Comparison of ENCODE assay signal across 27 cellular contexts in the genomic region with DNA sequence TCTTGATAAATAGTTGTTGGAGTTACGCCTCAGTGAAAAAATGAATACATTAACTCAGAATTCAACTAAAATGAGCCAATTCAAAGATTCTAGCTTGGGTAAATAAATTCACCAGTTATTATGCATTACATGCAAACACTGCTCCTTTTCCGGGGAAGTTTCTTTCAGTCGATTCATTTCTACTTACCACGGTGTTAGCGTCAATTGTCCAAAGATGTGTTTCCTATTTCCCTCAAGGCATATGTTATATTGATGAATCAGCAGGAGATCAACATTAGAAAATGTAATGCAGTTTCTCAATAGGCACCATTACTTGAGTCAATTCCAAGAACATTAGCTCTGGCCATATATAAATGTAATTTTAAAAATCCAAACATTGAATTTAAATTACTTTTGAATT.
"Had no signal": no experiment of that assay in that cellular context is flagged by ENCODE, and none has a peak within 500 bp of the region (broad histone marks: within the 10 kb centered on the region; RNA-seq: fewer than 3 reads in every experiment).

No MANE protein-coding gene starts in this region.

- H3K9me3 Mint-ChIP-seq: nephron progenitor cell; neural crest cell; stimulated activated naive B cell treated with anti-CD40 and anti-IgM and Interleukin-4, amounts not matched to agents 10 μg/mL and 1 μg/mL and 100 μg/mL, for 72 hours had no signal

- H3K36me3 ChIP-seq: neutrophil, pancreas, right lobe of liver, sigmoid colon, stomach, thoracic aorta, thyroid gland, tibial nerve, upper lobe of left lung, vagina had no signal

- H3K4me1 Mint-ChIP-seq: stimulated activated effector memory CD8-positive, alpha-beta T cell treated with anti-CD3 and anti-CD28 coated beads, Interleukin-12 subunit alpha, Interleukin-12 subunit beta, amount 100 ng/mL, for 72 hours; stimulated activated naive B cell treated with anti-CD40 and anti-IgM and Interleukin-4, amounts not matched to agents 10 μg/mL and 1 μg/mL and 100 μg/mL, for 72 hours had no signal

- H3K4me3 Mint-ChIP-seq: natural killer cell treated with Interleukin-12 subunit alpha and Interleukin-12 subunit beta and Interleukin-15 and Interleukin-18, amount 100 ng/mL, for 72 hours; nephron progenitor cell; neural crest cell; stimulated activated effector memory CD8-positive, alpha-beta T cell treated with anti-CD3 and anti-CD28 coated beads, Interleukin-12 subunit alpha, Interleukin-12 subunit beta, amount 100 ng/mL, for 72 hours; stimulated activated naive B cell treated with anti-CD40 and anti-IgM and Interleukin-4, amounts not matched to agents 10 μg/mL and 1 μg/mL and 100 μg/mL, for 72 hours; stimulated activated naive CD8-positive, alpha-beta T cell treated with anti-CD3 and anti-CD28 coated beads, Interleukin-15, Interleukin-2, amounts not matched to agents 100 ng/mL and 50 ng/mL, for 24 hours had no signal

- DNase-seq: nephron progenitor cell; nucleus accumbens; pancreas; psoas muscle; right cardiac atrium; right lobe of liver; sigmoid colon; small intestine; stimulated activated CD4-positive, alpha-beta T cell treated with anti-CD3 and anti-CD28 coated beads, Interleukin-15, amount 100 ng/mL, for 24 hours; stimulated activated CD4-positive, alpha-beta T cell treated with anti-CD3 and anti-CD28 coated beads, Interleukin-2, amount 100 ng/mL, for 24 hours; stimulated activated CD4-positive, alpha-beta T cell treated with anti-CD3 and anti-CD28 coated beads, Interleukin-2, amount 100 ng/mL, for 48 hours; stimulated activated CD4-positive, alpha-beta T cell treated with anti-CD3 and anti-CD28 coated beads, Interleukin-4, amount 100 ng/mL, for 24 hours; stimulated activated naive B cell treated with anti-CD40 and anti-IgM and Interleukin-4, amounts not matched to agents 10 μg/mL and 1 μg/mL and 100 μg/mL, for 72 hours; stimulated activated naive CD4-positive, alpha-beta T cell treated with Interleukin-2 at 50 U/mL for 16 hours; stomach; thyroid gland; trophoblast cell; upper lobe of left lung had no signal

- H3K9me3 ChIP-seq: neutrophil, pancreas, psoas muscle, right lobe of liver, sigmoid colon, stomach, thoracic aorta, thyroid gland, tibial nerve, upper lobe of left lung, vagina had no signal

- H3K27me3 Mint-ChIP-seq: natural killer cell treated with Interleukin-12 subunit alpha and Interleukin-12 subunit beta and Interleukin-15 and Interleukin-18, amount 100 ng/mL, for 72 hours; progenitor cell of endocrine pancreas; stimulated activated naive B cell treated with anti-CD40 and anti-IgM and Interleukin-4, amounts not matched to agents 10 μg/mL and 1 μg/mL and 100 μg/mL, for 72 hours; stimulated activated naive CD8-positive, alpha-beta T cell treated with anti-CD3 and anti-CD28 coated beads, Interleukin-15, Interleukin-2, amounts not matched to agents 100 ng/mL and 50 ng/mL, for 24 hours had no signal

- ATAC-seq: natural killer cell treated with Interleukin-12 subunit alpha and Interleukin-12 subunit beta and Interleukin-15 and Interleukin-18, amount 100 ng/mL, for 72 hours; pancreas; psoas muscle; right cardiac atrium; right lobe of liver; stimulated activated effector memory CD8-positive, alpha-beta T cell treated with anti-CD3 and anti-CD28 coated beads, Interleukin-12 subunit alpha, Interleukin-12 subunit beta, amount 100 ng/mL, for 72 hours; stimulated activated naive B cell treated with anti-CD40 and anti-IgM and Interleukin-4, amounts not matched to agents 10 μg/mL and 1 μg/mL and 100 μg/mL, for 72 hours had no signal

- H3K27me3 ChIP-seq: neutrophil, pancreas, right lobe of liver, sigmoid colon, stomach, thyroid gland, tibial nerve, upper lobe of left lung, vagina had no signal

- H3K27ac ChIP-seq: neutrophil, pancreas, psoas muscle, right lobe of liver, sigmoid colon, stomach, thoracic aorta, thyroid gland, tibial nerve, upper lobe of left lung, vagina had no signal

- H3K27ac Mint-ChIP-seq: natural killer cell treated with Interleukin-12 subunit alpha and Interleukin-12 subunit beta and Interleukin-15 and Interleukin-18, amount 100 ng/mL, for 72 hours; nephron progenitor cell; progenitor cell of endocrine pancreas; stimulated activated effector memory CD8-positive, alpha-beta T cell treated with anti-CD3 and anti-CD28 coated beads, Interleukin-12 subunit alpha, Interleukin-12 subunit beta, amount 100 ng/mL, for 72 hours; stimulated activated naive B cell treated with anti-CD40 and anti-IgM and Interleukin-4, amounts not matched to agents 10 μg/mL and 1 μg/mL and 100 μg/mL, for 72 hours; stimulated activated naive CD8-positive, alpha-beta T cell treated with anti-CD3 and anti-CD28 coated beads, Interleukin-15, Interleukin-2, amounts not matched to agents 100 ng/mL and 50 ng/mL, for 24 hours had no signal

- H3K4me3 ChIP-seq: pancreas, psoas muscle, right lobe of liver, sigmoid colon, stomach, thoracic aorta, thyroid gland, tibial nerve, upper lobe of left lung, vagina had no signal

- H3K36me3 Mint-ChIP-seq: natural killer cell treated with Interleukin-12 subunit alpha and Interleukin-12 subunit beta and Interleukin-15 and Interleukin-18, amount 100 ng/mL, for 72 hours; stimulated activated effector memory CD8-positive, alpha-beta T cell treated with anti-CD3 and anti-CD28 coated beads, Interleukin-12 subunit alpha, Interleukin-12 subunit beta, amount 100 ng/mL, for 72 hours; stimulated activated naive B cell treated with anti-CD40 and anti-IgM and Interleukin-4, amounts not matched to agents 10 μg/mL and 1 μg/mL and 100 μg/mL, for 72 hours had no signal

- H3K4me1 ChIP-seq: pancreas, psoas muscle, right lobe of liver, stomach, thyroid gland, tibial nerve, upper lobe of left lung, vagina had no signal
